ENCODE assay signal across 1 cellular context in the genomic region with DNA sequence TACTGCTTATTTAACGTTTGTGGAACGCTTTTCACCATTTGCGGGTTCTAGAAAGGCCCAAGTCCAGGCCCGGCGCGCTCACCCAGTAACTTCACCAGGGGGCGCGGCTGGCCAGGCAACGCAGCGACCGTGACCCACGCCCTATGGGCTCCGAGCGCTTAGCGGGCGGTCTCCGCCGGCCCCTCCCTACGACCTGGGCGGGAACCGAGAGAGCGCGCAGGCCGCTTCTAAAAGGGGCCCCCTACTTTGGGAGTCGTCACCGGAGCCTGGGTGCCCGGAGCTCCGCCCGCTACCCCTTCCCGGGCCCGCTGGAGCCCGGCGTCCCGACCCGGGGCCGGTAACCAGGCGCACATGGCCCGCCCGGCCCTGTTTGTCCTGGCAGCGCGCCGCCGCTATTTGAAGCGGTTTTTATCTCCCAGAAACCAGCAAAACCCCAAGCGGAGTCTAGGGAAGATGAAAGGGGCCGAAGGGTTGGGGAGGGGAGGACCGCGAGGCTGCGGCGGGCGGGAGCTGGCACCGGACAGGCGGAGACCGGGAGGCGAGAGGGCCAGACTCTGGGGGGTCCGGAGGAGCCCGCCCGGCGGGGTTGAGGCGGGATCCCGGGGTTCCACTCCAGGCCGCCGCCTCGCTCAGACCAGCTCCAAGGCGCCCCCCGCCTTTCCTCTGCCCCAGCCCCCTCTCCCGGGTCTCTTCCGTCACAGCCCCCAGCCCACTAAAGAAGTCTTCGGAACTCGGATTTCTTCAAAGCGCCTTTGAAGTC.
TF ChIP-seq lines count a peak whose summit lies in the region.

No MANE protein-coding gene starts in this region.

TF ChIP-seq in HepG2, 621 proteins besides CTCF, POLR2A, EP300 and RAD21 (continued from another document and continues in another):
- TF ChIP-seq ZNF331 (CRISPR knock-in tag; IDR thresholded peaks at IDR 0.05) (peak; percentile 65; the same call in 1 of the 2 replicates), ZNF224 (CRISPR knock-in tag; IDR thresholded peaks at IDR 0.05) (no peak), ATAD3A (CRISPR knock-in tag; IDR thresholded peaks at IDR 0.05) (no peak), MZF1 (CRISPR knock-in tag; IDR thresholded peaks at IDR 0.05; ENCODE audit: borderline replicate concordance) (no peak), IKZF4 (CRISPR knock-in tag; IDR thresholded peaks at IDR 0.05; ENCODE audit: borderline replicate concordance, low read depth, not compliant biosample characterization) (peak; percentile 49), STAG1 (CRISPR knock-in tag; IDR thresholded peaks at IDR 0.05) (peak; percentile 91), SP4 (CRISPR knock-in tag; IDR thresholded peaks at IDR 0.05) (no peak), NCOA1 (CRISPR knock-in tag; IDR thresholded peaks at IDR 0.05) (peak; percentile 61; the same call in 1 of the 2 replicates), RORA (CRISPR knock-in tag; IDR thresholded peaks at IDR 0.05) (no peak), ARID2 (CRISPR knock-in tag; IDR thresholded peaks at IDR 0.05; ENCODE audit: borderline replicate concordance) (peak; percentile 20; the same call in 1 of the 2 replicates), ZNF431 (CRISPR knock-in tag; IDR thresholded peaks at IDR 0.05; ENCODE audit: borderline replicate concordance, low read depth) (0 out of 2 replicates have a peak, but pooled peaks have one; percentile 21), ESRRA (CRISPR knock-in tag; IDR thresholded peaks at IDR 0.05; ENCODE audit: low read depth) (peak; percentile 61; the same call in 1 of the 2 replicates), FOXA1 (IDR thresholded peaks at IDR 0.05) (no peak), FOXA1 (CRISPR knock-in tag; IDR thresholded peaks at IDR 0.05) (no peak; the same call in 1 of the 2 replicates), ZNF124 (CRISPR knock-in tag; IDR thresholded peaks at IDR 0.05) (0 out of 2 replicates have a peak, but pooled peaks have one; percentile 34), HES4 (CRISPR knock-in tag; IDR thresholded peaks at IDR 0.05; ENCODE audit: borderline replicate concordance) (peak; percentile 55; the same call in 1 of the 2 replicates), CCDC6 (CRISPR knock-in tag; IDR thresholded peaks at IDR 0.05) (peak; percentile 47; the same call in 1 of the 2 replicates), HHEX (CRISPR knock-in tag; IDR thresholded peaks at IDR 0.05) (no peak), MED1 (CRISPR knock-in tag; IDR thresholded peaks at IDR 0.05) (peak; percentile 59), MTF2 (CRISPR knock-in tag; IDR thresholded peaks at IDR 0.05; ENCODE audit: borderline replicate concordance) (no peak; the same call in 1 of the 2 replicates), ZNF788 (CRISPR knock-in tag; IDR thresholded peaks at IDR 0.05; ENCODE audit: borderline replicate concordance) (peak; percentile 97), SRSF4 (IDR thresholded peaks at IDR 0.05; ENCODE audit: low read depth, low read length, poor library complexity, severe bottlenecking) (no peak), ZFP36L2 (CRISPR knock-in tag; IDR thresholded peaks at IDR 0.05) (no peak), ZNF282 (IDR thresholded peaks at IDR 0.05; ENCODE audit: partially characterized antibody) (no peak), SOX13 (IDR thresholded peaks at IDR 0.05) (no peak), SOX13 (CRISPR knock-in tag; conservative IDR thresholded peaks at IDR 0.05 in 1 of 2, IDR thresholded peaks at IDR 0.05 in 1 of 2) (peak in 1 of 2 experiments; percentile 21; a peak in 1 of 4 replicates), NR2F6 (IDR thresholded peaks at IDR 0.05) (peak; percentile 57; the same call in 1 of the 2 replicates), NR2F6 (CRISPR knock-in tag; IDR thresholded peaks at IDR 0.05) (peak; percentile 88)
- TF ChIP-seq, protein P1, sequence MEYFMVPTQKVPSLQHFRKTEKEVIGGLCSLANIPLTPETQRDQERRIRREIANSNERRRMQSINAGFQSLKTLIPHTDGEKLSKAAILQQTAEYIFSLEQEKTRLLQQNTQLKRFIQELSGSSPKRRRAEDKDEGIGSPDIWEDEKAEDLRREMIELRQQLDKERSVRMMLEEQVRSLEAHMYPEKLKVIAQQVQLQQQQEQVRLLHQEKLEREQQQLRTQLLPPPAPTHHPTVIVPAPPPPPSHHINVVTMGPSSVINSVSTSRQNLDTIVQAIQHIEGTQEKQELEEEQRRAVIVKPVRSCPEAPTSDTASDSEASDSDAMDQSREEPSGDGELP (IDR thresholded peaks at IDR 0.05; ENCODE audit: borderline replicate concordance, low read depth), result peak; percentile 49; the same call in 1 of the 2 replicates
- TF ChIP-seq, protein P2, sequence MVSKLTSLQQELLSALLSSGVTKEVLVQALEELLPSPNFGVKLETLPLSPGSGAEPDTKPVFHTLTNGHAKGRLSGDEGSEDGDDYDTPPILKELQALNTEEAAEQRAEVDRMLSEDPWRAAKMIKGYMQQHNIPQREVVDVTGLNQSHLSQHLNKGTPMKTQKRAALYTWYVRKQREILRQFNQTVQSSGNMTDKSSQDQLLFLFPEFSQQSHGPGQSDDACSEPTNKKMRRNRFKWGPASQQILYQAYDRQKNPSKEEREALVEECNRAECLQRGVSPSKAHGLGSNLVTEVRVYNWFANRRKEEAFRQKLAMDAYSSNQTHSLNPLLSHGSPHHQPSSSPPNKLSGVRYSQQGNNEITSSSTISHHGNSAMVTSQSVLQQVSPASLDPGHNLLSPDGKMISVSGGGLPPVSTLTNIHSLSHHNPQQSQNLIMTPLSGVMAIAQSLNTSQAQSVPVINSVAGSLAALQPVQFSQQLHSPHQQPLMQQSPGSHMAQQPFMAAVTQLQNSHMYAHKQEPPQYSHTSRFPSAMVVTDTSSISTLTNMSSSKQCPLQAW (CRISPR knock-in tag; IDR thresholded peaks at IDR 0.05), result peak; percentile 75; the same call in 1 of the 2 replicates
- TF ChIP-seq, protein P3, sequence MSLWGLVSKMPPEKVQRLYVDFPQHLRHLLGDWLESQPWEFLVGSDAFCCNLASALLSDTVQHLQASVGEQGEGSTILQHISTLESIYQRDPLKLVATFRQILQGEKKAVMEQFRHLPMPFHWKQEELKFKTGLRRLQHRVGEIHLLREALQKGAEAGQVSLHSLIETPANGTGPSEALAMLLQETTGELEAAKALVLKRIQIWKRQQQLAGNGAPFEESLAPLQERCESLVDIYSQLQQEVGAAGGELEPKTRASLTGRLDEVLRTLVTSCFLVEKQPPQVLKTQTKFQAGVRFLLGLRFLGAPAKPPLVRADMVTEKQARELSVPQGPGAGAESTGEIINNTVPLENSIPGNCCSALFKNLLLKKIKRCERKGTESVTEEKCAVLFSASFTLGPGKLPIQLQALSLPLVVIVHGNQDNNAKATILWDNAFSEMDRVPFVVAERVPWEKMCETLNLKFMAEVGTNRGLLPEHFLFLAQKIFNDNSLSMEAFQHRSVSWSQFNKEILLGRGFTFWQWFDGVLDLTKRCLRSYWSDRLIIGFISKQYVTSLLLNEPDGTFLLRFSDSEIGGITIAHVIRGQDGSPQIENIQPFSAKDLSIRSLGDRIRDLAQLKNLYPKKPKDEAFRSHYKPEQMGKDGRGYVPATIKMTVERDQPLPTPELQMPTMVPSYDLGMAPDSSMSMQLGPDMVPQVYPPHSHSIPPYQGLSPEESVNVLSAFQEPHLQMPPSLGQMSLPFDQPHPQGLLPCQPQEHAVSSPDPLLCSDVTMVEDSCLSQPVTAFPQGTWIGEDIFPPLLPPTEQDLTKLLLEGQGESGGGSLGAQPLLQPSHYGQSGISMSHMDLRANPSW (CRISPR knock-in tag; IDR thresholded peaks at IDR 0.05; ENCODE audit: borderline replicate concordance), result peak; percentile 22; the same call in 1 of the 2 replicates
- TF ChIP-seq, protein P4, sequence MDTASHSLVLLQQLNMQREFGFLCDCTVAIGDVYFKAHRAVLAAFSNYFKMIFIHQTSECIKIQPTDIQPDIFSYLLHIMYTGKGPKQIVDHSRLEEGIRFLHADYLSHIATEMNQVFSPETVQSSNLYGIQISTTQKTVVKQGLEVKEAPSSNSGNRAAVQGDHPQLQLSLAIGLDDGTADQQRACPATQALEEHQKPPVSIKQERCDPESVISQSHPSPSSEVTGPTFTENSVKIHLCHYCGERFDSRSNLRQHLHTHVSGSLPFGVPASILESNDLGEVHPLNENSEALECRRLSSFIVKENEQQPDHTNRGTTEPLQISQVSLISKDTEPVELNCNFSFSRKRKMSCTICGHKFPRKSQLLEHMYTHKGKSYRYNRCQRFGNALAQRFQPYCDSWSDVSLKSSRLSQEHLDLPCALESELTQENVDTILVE (CRISPR knock-in tag; IDR thresholded peaks at IDR 0.05), result peak; percentile 87; the same call in 1 of the 2 replicates
- TF ChIP-seq, protein P5, sequence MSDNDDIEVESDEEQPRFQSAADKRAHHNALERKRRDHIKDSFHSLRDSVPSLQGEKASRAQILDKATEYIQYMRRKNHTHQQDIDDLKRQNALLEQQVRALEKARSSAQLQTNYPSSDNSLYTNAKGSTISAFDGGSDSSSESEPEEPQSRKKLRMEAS (IDR thresholded peaks at IDR 0.05), result peak; percentile 78
- TF ChIP-seq, protein P6, sequence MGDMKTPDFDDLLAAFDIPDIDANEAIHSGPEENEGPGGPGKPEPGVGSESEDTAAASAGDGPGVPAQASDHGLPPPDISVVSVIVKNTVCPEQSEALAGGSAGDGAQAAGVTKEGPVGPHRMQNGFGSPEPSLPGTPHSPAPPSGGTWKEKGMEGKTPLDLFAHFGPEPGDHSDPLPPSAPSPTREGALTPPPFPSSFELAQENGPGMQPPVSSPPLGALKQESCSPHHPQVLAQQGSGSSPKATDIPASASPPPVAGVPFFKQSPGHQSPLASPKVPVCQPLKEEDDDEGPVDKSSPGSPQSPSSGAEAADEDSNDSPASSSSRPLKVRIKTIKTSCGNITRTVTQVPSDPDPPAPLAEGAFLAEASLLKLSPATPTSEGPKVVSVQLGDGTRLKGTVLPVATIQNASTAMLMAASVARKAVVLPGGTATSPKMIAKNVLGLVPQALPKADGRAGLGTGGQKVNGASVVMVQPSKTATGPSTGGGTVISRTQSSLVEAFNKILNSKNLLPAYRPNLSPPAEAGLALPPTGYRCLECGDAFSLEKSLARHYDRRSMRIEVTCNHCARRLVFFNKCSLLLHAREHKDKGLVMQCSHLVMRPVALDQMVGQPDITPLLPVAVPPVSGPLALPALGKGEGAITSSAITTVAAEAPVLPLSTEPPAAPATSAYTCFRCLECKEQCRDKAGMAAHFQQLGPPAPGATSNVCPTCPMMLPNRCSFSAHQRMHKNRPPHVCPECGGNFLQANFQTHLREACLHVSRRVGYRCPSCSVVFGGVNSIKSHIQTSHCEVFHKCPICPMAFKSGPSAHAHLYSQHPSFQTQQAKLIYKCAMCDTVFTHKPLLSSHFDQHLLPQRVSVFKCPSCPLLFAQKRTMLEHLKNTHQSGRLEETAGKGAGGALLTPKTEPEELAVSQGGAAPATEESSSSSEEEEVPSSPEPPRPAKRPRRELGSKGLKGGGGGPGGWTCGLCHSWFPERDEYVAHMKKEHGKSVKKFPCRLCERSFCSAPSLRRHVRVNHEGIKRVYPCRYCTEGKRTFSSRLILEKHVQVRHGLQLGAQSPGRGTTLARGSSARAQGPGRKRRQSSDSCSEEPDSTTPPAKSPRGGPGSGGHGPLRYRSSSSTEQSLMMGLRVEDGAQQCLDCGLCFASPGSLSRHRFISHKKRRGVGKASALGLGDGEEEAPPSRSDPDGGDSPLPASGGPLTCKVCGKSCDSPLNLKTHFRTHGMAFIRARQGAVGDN (CRISPR knock-in tag; IDR thresholded peaks at IDR 0.05), result peak; percentile 95
- TF ChIP-seq, protein P7, sequence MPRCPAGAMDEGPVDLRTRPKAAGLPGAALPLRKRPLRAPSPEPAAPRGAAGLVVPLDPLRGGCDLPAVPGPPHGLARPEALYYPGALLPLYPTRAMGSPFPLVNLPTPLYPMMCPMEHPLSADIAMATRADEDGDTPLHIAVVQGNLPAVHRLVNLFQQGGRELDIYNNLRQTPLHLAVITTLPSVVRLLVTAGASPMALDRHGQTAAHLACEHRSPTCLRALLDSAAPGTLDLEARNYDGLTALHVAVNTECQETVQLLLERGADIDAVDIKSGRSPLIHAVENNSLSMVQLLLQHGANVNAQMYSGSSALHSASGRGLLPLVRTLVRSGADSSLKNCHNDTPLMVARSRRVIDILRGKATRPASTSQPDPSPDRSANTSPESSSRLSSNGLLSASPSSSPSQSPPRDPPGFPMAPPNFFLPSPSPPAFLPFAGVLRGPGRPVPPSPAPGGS (CRISPR knock-in tag; IDR thresholded peaks at IDR 0.05), result peak; percentile 67; the same call in 1 of the 2 replicates
- TF ChIP-seq, protein P8, sequence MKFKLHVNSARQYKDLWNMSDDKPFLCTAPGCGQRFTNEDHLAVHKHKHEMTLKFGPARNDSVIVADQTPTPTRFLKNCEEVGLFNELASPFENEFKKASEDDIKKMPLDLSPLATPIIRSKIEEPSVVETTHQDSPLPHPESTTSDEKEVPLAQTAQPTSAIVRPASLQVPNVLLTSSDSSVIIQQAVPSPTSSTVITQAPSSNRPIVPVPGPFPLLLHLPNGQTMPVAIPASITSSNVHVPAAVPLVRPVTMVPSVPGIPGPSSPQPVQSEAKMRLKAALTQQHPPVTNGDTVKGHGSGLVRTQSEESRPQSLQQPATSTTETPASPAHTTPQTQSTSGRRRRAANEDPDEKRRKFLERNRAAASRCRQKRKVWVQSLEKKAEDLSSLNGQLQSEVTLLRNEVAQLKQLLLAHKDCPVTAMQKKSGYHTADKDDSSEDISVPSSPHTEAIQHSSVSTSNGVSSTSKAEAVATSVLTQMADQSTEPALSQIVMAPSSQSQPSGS (CRISPR knock-in tag; IDR thresholded peaks at IDR 0.05), result peak; percentile 65
- TF ChIP-seq, protein P9, sequence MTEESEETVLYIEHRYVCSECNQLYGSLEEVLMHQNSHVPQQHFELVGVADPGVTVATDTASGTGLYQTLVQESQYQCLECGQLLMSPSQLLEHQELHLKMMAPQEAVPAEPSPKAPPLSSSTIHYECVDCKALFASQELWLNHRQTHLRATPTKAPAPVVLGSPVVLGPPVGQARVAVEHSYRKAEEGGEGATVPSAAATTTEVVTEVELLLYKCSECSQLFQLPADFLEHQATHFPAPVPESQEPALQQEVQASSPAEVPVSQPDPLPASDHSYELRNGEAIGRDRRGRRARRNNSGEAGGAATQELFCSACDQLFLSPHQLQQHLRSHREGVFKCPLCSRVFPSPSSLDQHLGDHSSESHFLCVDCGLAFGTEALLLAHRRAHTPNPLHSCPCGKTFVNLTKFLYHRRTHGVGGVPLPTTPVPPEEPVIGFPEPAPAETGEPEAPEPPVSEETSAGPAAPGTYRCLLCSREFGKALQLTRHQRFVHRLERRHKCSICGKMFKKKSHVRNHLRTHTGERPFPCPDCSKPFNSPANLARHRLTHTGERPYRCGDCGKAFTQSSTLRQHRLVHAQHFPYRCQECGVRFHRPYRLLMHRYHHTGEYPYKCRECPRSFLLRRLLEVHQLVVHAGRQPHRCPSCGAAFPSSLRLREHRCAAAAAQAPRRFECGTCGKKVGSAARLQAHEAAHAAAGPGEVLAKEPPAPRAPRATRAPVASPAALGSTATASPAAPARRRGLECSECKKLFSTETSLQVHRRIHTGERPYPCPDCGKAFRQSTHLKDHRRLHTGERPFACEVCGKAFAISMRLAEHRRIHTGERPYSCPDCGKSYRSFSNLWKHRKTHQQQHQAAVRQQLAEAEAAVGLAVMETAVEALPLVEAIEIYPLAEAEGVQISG (CRISPR knock-in tag; IDR thresholded peaks at IDR 0.05), result peak; percentile 92
- TF ChIP-seq, protein P10, sequence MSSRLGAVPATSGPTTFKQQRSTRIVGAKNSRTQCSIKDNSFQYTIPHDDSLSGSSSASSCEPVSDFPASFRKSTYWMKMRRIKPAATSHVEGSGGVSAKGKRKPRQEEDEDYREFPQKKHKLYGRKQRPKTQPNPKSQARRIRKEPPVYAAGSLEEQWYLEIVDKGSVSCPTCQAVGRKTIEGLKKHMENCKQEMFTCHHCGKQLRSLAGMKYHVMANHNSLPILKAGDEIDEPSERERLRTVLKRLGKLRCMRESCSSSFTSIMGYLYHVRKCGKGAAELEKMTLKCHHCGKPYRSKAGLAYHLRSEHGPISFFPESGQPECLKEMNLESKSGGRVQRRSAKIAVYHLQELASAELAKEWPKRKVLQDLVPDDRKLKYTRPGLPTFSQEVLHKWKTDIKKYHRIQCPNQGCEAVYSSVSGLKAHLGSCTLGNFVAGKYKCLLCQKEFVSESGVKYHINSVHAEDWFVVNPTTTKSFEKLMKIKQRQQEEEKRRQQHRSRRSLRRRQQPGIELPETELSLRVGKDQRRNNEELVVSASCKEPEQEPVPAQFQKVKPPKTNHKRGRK (CRISPR knock-in tag; IDR thresholded peaks at IDR 0.05), result no peak
